ENCODE assay signal across 16 cellular contexts in the genomic region with DNA sequence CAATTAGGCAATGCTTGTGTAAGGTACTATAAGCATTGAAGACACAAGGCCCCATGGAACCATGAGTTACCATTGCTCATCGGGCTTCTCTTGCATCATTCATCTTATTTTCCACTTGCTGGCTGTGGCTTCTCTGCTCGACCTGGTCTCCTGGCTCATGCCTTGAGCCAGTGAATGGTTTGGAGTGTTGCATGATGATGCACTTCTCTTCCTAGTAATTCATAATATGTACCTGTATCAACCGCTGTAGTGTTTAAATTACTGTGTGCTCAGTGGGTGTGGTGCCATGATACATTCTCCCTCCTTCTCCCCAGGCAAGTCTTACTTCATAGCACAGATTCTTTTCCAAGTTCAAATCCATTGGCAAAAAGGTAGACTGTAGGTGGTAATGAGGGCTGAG.
"Had no signal": no experiment of that assay in that cellular context is flagged by ENCODE, and none has a peak within 500 bp of the region (broad histone marks: within the 10 kb centered on the region; RNA-seq: fewer than 3 reads in every experiment).

No MANE protein-coding gene starts in this region.

- DNase-seq: activated CD4-positive, alpha-beta T cell treated with anti-CD3 and anti-CD28 coated beads for 48 hours; activated CD8-positive, alpha-beta T cell treated with anti-CD3 and anti-CD28 coated beads, Interleukin-2, amount 10 ng/mL, durations not matched to agents 7 days and 5 days; activated naive CD4-positive, alpha-beta T cell treated with anti-CD3 and anti-CD28 coated beads, Interleukin-2, amount 10 ng/mL, durations not matched to agents 7 days and 5 days; adrenal gland; effector memory CD8-positive, alpha-beta T cell; foreskin melanocyte; head of caudate nucleus; left lung; natural killer cell; right cardiac atrium; spleen; stimulated activated CD4-positive, alpha-beta T cell treated with anti-CD3 and anti-CD28 coated beads, Interleukin-2, amount 100 ng/mL, for 24 hours; stimulated activated naive CD4-positive, alpha-beta T cell; T-cell; WERI-Rb-1 had no signal

- H3K36me3 ChIP-seq: adrenal gland, esophagus muscularis mucosa, left lung, spleen, WERI-Rb-1 had no signal

- H3K4me3 ChIP-seq: adrenal gland, esophagus muscularis mucosa, left lung, spleen had no signal

- H3K4me1 ChIP-seq: adrenal gland, esophagus muscularis mucosa, left lung, spleen had no signal

- H3K9me3 ChIP-seq: adrenal gland, esophagus muscularis mucosa, left lung, spleen had no signal

- H3K27ac ChIP-seq: adrenal gland, esophagus muscularis mucosa, left lung, spleen, WERI-Rb-1 had no signal

- H3K27me3 ChIP-seq: adrenal gland, esophagus muscularis mucosa, left lung, spleen had no signal
